22 cellular contexts compared by ENCODE assay signal in the genomic region with DNA sequence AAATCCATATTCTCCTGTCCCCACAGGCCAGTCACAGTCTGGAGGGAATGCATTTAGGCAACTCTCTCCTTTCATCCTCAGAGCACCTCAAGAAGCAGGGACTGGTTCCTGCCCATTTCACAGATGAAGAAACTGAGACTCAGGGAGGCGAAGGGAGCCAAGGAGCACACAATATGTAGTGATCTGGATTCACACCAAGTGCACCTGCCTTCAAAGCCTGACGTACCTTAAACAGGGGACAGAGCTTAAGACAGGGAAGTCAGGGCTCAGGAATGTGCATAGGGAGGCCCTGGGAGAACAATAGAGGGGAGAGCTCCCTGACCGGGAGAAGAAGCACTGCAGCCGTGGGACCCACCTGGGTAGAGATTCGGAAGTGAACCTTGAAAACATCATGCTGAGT.
"Had no signal": no experiment of that assay in that cellular context is flagged by ENCODE, and none has a peak within 500 bp of the region (broad histone marks: within the 10 kb centered on the region; RNA-seq: fewer than 3 reads in every experiment).

No MANE protein-coding gene starts in this region.

- H3K27me3 ChIP-seq: colonic mucosa had no signal

- H2AFZ ChIP-seq: parathyroid adenoma had no signal

- FAIRE-seq: endothelial cell of umbilical vein, kidney had no signal

- H3K9me3 ChIP-seq: colonic mucosa, heart left ventricle, left ventricle myocardium inferior, psoas muscle had no signal

- H3K4me3 ChIP-seq: colonic mucosa, heart left ventricle, left ventricle myocardium inferior, lung, psoas muscle had no signal

- H3K4me1 ChIP-seq: colonic mucosa, foreskin keratinocyte, heart left ventricle, left ventricle myocardium inferior, parathyroid adenoma, psoas muscle had no signal

- H3K27ac Mint-ChIP-seq: naive B cell; nephron; stimulated activated naive B cell treated with anti-CD40 and anti-IgM and Interleukin-4, amounts not matched to agents 10 μg/mL and 1 μg/mL and 100 μg/mL, for 72 hours had no signal

- DNase-seq: colonic mucosa; dermis blood vessel endothelial cell; erythroblast; foreskin keratinocyte; heart left ventricle; hippocampal formation; kidney; left cardiac atrium; left ventricle myocardium inferior; mesenchymal stem cell; naive B cell; psoas muscle; retina; stimulated activated CD4-positive, alpha-beta T cell treated with anti-CD3 and anti-CD28 coated beads, Interleukin-2, amount 100 ng/mL, for 24 hours; stimulated activated CD4-positive, alpha-beta T cell treated with anti-CD3 and anti-CD28 coated beads, Interleukin-4, amount 100 ng/mL, for 4 hours; stimulated activated naive B cell treated with anti-CD40 and anti-IgM and Interleukin-4, amounts not matched to agents 10 μg/mL and 1 μg/mL and 100 μg/mL, for 72 hours; trophoblast cell had no signal

- ATAC-seq: foreskin keratinocyte; left cardiac atrium; psoas muscle; sciatic nerve; stimulated activated naive B cell treated with anti-CD40 and anti-IgM and Interleukin-4, amounts not matched to agents 10 μg/mL and 1 μg/mL and 100 μg/mL, for 72 hours had no signal

- H3K36me3 ChIP-seq: colonic mucosa, heart left ventricle, left ventricle myocardium inferior had no signal

- H3K79me2 ChIP-seq: parathyroid adenoma had no signal

- H3K4me3 Mint-ChIP-seq: naive B cell; nephron; stimulated activated naive B cell treated with anti-CD40 and anti-IgM and Interleukin-4, amounts not matched to agents 10 μg/mL and 1 μg/mL and 100 μg/mL, for 72 hours had no signal

- H3K9ac ChIP-seq: parathyroid adenoma had no signal

- H3K36me3 Mint-ChIP-seq: naive B cell; stimulated activated naive B cell treated with anti-CD40 and anti-IgM and Interleukin-4, amounts not matched to agents 10 μg/mL and 1 μg/mL and 100 μg/mL, for 72 hours had no signal

- H3K9me3 Mint-ChIP-seq: naive B cell; nephron; stimulated activated naive B cell treated with anti-CD40 and anti-IgM and Interleukin-4, amounts not matched to agents 10 μg/mL and 1 μg/mL and 100 μg/mL, for 72 hours had no signal

- H3K4me1 Mint-ChIP-seq: naive B cell; nephron; stimulated activated naive B cell treated with anti-CD40 and anti-IgM and Interleukin-4, amounts not matched to agents 10 μg/mL and 1 μg/mL and 100 μg/mL, for 72 hours had no signal

- H3K27ac ChIP-seq: colonic mucosa, foreskin keratinocyte, heart left ventricle, left ventricle myocardium inferior, parathyroid adenoma, psoas muscle had no signal
